ENCODE assay signal across 8 cellular contexts in the genomic region with DNA sequence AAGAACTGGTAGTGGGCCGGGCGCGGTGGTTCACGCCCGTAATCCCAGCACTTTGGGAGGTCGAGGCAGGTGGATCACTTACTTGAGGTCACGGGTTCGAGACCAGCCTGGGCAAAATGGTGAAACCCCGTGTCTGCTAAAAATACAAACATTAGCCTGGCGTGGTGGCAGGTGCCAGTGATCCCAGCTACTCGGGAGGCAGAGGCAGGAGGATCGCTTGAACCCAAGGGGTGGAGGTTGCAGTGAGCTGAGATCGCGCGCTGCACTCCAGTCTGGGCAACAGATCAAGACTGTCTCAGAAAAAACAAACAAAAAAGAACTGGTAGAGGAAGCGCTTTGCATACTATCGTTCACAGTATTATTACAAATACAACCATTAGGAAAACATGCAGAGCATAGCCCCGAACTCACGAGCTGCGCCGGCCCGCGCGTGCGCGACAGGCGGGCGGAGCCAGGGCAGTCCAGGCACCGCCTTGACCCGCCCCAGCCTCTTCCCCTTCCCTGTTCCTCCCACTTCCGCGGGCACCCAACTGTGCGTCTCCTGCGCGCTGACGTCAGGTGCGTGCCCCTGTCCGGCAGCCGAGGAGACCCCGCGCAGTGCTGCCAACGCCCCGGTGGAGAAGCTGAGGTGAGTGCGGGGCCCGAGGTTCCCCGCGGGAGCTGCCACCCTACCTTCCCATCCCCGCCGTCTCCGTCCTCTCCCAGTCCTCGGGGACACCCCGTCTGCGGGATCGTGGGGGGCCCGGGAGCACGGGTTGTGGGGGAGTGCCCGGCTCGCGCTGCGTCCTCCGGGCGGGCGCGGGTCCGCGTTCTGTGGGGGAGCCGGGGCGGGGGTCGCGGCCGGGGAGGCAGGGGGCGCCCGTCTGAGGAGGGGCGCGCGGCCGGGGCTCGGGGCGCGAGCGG. TPM values are rescaled to one million over a fixed set of nuclear protein-coding genes. Genes with fewer than 3 reads are reported as not detected.
A peak's percentile ranks its signal among the peaks of the same experiment; 100 is the strongest.
DNase-seq lines count a peak whose midpoint lies in the region; FAIRE-seq and TF ChIP-seq lines count a peak whose summit lies in the region.

A gene (plus strand): TSS at position 595 of the 903 bp plus-strand sequence. CDS start 25,770 bp downstream, outside the sequence.

- H3K4me1 Mint-ChIP-seq in activated naive CD4-positive, alpha-beta T cell treated with anti-CD3 and anti-CD28 coated beads for 36 hours (ENCODE audit: low read depth) = peaks cover 63% of the 10 kb centered on the region

- TF ChIP-seq CTCF in HFF-Myc (IDR thresholded peaks at IDR 0.05; ENCODE audit: low read depth, low read length, missing control alignments) (no peak), NB4 (IDR thresholded peaks at IDR 0.05; ENCODE audit: low read depth, low read length) (no peak)

- H3K9me3 Mint-ChIP-seq in activated naive CD4-positive, alpha-beta T cell treated with anti-CD3 and anti-CD28 coated beads for 36 hours = no peaks in the 10 kb centered on the region

- H3K4me3 Mint-ChIP-seq in activated naive CD4-positive, alpha-beta T cell treated with anti-CD3 and anti-CD28 coated beads for 36 hours = peak within 1 kb of the TSS; percentile 95

- peak within 1 kb of the TSS; percentile 83 for H3K27ac ChIP-seq in substantia nigra (ENCODE audit: low read depth, low read length, poor library complexity, severe bottlenecking)

- peak within 1 kb of the TSS; percentile 72 for H3K4me3 ChIP-seq in HFF-Myc (replicated peaks; ENCODE audit: low read depth, low read length)
- peak within 1 kb of the TSS; percentile 97 for H3K4me3 ChIP-seq in NB4 (ENCODE audit: low read depth, low read length)

- peak within 1 kb of the TSS; percentile 98 for H3K27ac Mint-ChIP-seq in activated naive CD4-positive, alpha-beta T cell treated with anti-CD3 and anti-CD28 coated beads for 36 hours

- TF ChIP-seq POLR2A in NB4 (IDR thresholded peaks at IDR 0.05; ENCODE audit: extremely low read depth, insufficient read length) = peak; percentile 90

- intact Hi-C loops in activated naive CD4-positive, alpha-beta T cell treated with anti-CD3 and anti-CD28 coated beads for 36 hours (cut with micrococcal nuclease) = loop anchor here (1.0 to 2.0 kb wide), 3 partner anchors 12 to 27 kb away; no protein-coding TSS in a partner anchor

- H3K27me3 Mint-ChIP-seq in activated naive CD4-positive, alpha-beta T cell treated with anti-CD3 and anti-CD28 coated beads for 36 hours (ENCODE audit: low read depth) = no peaks in the 10 kb centered on the region

- peak; percentile 99 for DNase-seq in GM03348 (ENCODE audit: low spot score)
- DNase-seq in HFF-Myc (ENCODE audit: extremely low read depth, low read depth) = peak; percentile 72
- peak; percentile 96 for DNase-seq in NB4 (ENCODE audit: low read depth)
- DNase-seq in SK-N-DZ (ENCODE audit: low spot score) = peak; percentile 93
- DNase-seq in activated naive CD4-positive, alpha-beta T cell treated with anti-CD3 and anti-CD28 coated beads for 36 hours = peak; percentile 98
- DNase-seq in frontal cortex (ENCODE audit: low spot score in 2 of 2) = peak; percentile 91 to 94
- DNase-seq in non-pigmented ciliary epithelial cell (ENCODE audit: low read depth) = peak; percentile 76
- peak; percentile 68 to 98 (median 91) for DNase-seq in substantia nigra (lab: John Stamatoyannopoulos, UW)

- peaks cover 25% of the 10 kb centered on the region for H3K36me3 Mint-ChIP-seq in activated naive CD4-positive, alpha-beta T cell treated with anti-CD3 and anti-CD28 coated beads for 36 hours (ENCODE audit: low read depth)

- FAIRE-seq in frontal cortex (lab: Jason Lieb, UNC) = no peak

- CTCF ChIA-PET in activated naive CD4-positive, alpha-beta T cell treated with anti-CD3 and anti-CD28 coated beads for 36 hours (lab: Charles Lee) = interaction anchor here (0.9 to 3.7 kb wide), 8 partner anchors 12 to 47 kb away, joined by 3 to 24 read pairs (median 4); no protein-coding TSS in a partner anchor

RNA-seq across cellular contexts. Expression of the gene that starts here (rescaled TPM):
- 143 and 173 TPM in 2 replicates for polyA plus RNA-seq in SK-N-DZ (2014; cell fraction: cytosol; rRNA removed)
- 55.2 and 70.2 TPM in 2 replicates for polyA plus RNA-seq in SK-N-DZ (2014; cell fraction: nucleus; rRNA removed)
- total RNA-seq in activated naive CD4-positive, alpha-beta T cell treated with anti-CD3 and anti-CD28 coated beads for 36 hours = 100 to 1,000 TPM; 318 to 322 TPM
- 468 TPM for total RNA-seq in frontal cortex

Comparison
In these comparisons a context has a peak if more than half of its experiments do, and no peak if none do; other contexts are left out.
1. Peak in every context shown above with its lines: DNase-seq, H3K4me3 ChIP-seq and H3K27ac ChIP-seq.